9 cellular contexts compared by ENCODE assay signal in genomic region chr1:50735443-50735842, GRCh38.
A peak's percentile ranks its signal among the peaks of the same experiment; 100 is the strongest.
DNase-seq lines count a peak whose midpoint lies in the region; ATAC-seq, FAIRE-seq and TF ChIP-seq lines count a peak whose summit lies in the region.
"Had no signal": no experiment of that assay in that cellular context is flagged by ENCODE, and none has a peak within 500 bp of the region (broad histone marks: within the 10 kb centered on the region; RNA-seq: fewer than 3 reads in every experiment).

No MANE protein-coding gene starts in this region.

- ATAC-seq in HG03469 (IDR thresholded peaks at IDR 0.05; ENCODE audit: unreplicated experiment) = no peak
- no peak for ATAC-seq in stimulated activated naive CD8-positive, alpha-beta T cell treated with anti-CD3 and anti-CD28 coated beads, Interleukin-15, amount 100 ng/mL, for 72 hours
- no peak for ATAC-seq in GM21528 (IDR thresholded peaks at IDR 0.05; ENCODE audit: low FRiP score, unreplicated experiment)

- H3K27ac Mint-ChIP-seq in stimulated activated naive CD8-positive, alpha-beta T cell treated with anti-CD3 and anti-CD28 coated beads, Interleukin-15, amount 100 ng/mL, for 72 hours = no peak overlapping the region

- H3K4me1 ChIP-seq in Peyer's patch = no peaks in the 10 kb centered on the region

- H3K4me1 Mint-ChIP-seq in stimulated activated naive CD8-positive, alpha-beta T cell treated with anti-CD3 and anti-CD28 coated beads, Interleukin-15, amount 100 ng/mL, for 72 hours = no peaks in the 10 kb centered on the region

- peaks cover 0 to 23% (median 0%) of the 10 kb centered on the region in 3 donors for H3K36me3 ChIP-seq in Peyer's patch

- no peaks in the 10 kb centered on the region for H3K27me3 Mint-ChIP-seq in stimulated activated naive CD8-positive, alpha-beta T cell treated with anti-CD3 and anti-CD28 coated beads, Interleukin-15, amount 100 ng/mL, for 72 hours
- H3K27me3 Mint-ChIP-seq: activated naive CD4-positive, alpha-beta T cell treated with anti-CD3 and anti-CD28 coated beads, Interleukin-2, amount 50 U/mL, for 24 hours had no signal

- TF ChIP-seq POLR2A in Peyer's patch (IDR thresholded peaks at IDR 0.05) = no peak

- H3K4me3 ChIP-seq in GM12864 (ENCODE audit: low read depth, low read length) (no peak overlapping the region), Peyer's patch (no peak overlapping the region)

- no peaks in the 10 kb centered on the region for H3K9me3 ChIP-seq in Peyer's patch

- H3K27ac ChIP-seq in 22Rv1 = no peak overlapping the region
- no peak overlapping the region for H3K27ac ChIP-seq in Peyer's patch

- no peaks in the 10 kb centered on the region for H3K27me3 ChIP-seq in Peyer's patch

- DNase-seq in GM12864 (ENCODE audit: low read depth) (no peak), Peyer's patch (no peak), frontal cortex (ENCODE audit: low spot score in 2 of 2) (peak in 1 of 2 donors; percentile 16), 8988T (no peak)
- DNase-seq in stimulated activated naive CD8-positive, alpha-beta T cell treated with anti-CD3 and anti-CD28 coated beads, Interleukin-15, amount 100 ng/mL, for 72 hours = no peak

- peak; percentile 95 for FAIRE-seq in frontal cortex (lab: Jason Lieb, UNC)

- TF ChIP-seq CTCF in 22Rv1 (IDR thresholded peaks at IDR 0.05) = peak; percentile 77
- peak; percentile 2 for TF ChIP-seq CTCF in GM12864 (IDR thresholded peaks at IDR 0.05; ENCODE audit: low read depth, low read length, missing control alignments)
- peak; percentile 20 to 60 (median 47) for TF ChIP-seq CTCF in Peyer's patch (IDR thresholded peaks at IDR 0.05)

- no peak overlapping the region for H3K4me3 Mint-ChIP-seq in stimulated activated naive CD8-positive, alpha-beta T cell treated with anti-CD3 and anti-CD28 coated beads, Interleukin-15, amount 100 ng/mL, for 72 hours
- H3K4me3 Mint-ChIP-seq: activated naive CD4-positive, alpha-beta T cell treated with anti-CD3 and anti-CD28 coated beads, Interleukin-2, amount 50 U/mL, for 24 hours had no signal

- H3K9me3 Mint-ChIP-seq in stimulated activated naive CD8-positive, alpha-beta T cell treated with anti-CD3 and anti-CD28 coated beads, Interleukin-15, amount 100 ng/mL, for 72 hours = peaks cover 0 to 4% of the 10 kb centered on the region in 2 donors
- H3K9me3 Mint-ChIP-seq: activated naive CD4-positive, alpha-beta T cell treated with anti-CD3 and anti-CD28 coated beads, Interleukin-2, amount 50 U/mL, for 24 hours had no signal

Comparison
In these comparisons a context has a peak if more than half of its experiments do, and no peak if none do; other contexts are left out.
1. CTCF ChIP-seq: peak in every context shown above with its lines; median percentile 77 in 22Rv1; 47 in Peyer's patch; 2 in GM12864.